In genomic region chrX:77597090-77597489, GRCh38 we compare ENCODE assay signal across 10 cellular contexts.
A peak's percentile ranks its signal among the peaks of the same experiment; 100 is the strongest.
DNase-seq lines count a peak whose midpoint lies in the region; ATAC-seq, FAIRE-seq and TF ChIP-seq lines count a peak whose summit lies in the region.
"Had no signal": no experiment of that assay in that cellular context is flagged by ENCODE, and none has a peak within 500 bp of the region (broad histone marks: within the 10 kb centered on the region; RNA-seq: fewer than 3 reads in every experiment).

No MANE protein-coding gene starts in this region.

- no peak for ATAC-seq in GM18519 (IDR thresholded peaks at IDR 0.05; ENCODE audit: low FRiP score, unreplicated experiment)

- POLR2A ChIA-PET in HEK293T (lab: Yijun Ruan, JAX): no interaction called here

- TF ChIP-seq POLR2A in adrenal gland (IDR thresholded peaks at IDR 0.05) (no peak), transverse colon (IDR thresholded peaks at IDR 0.05) (no peak)

- H3K4me3 ChIP-seq in adrenal gland (no peak overlapping the region), transverse colon (no peak overlapping the region)
- no peak overlapping the region for H3K4me3 ChIP-seq in effector memory CD4-positive, alpha-beta T cell (ENCODE audit: insufficient read depth, low read depth, low read length, poor library complexity, severe bottlenecking)

- CTCF ChIA-PET in HEK293T (lab: Yijun Ruan, JAX): no interaction called here

- H3K4me1 ChIP-seq in adrenal gland (replicated peaks in 1 of 2): no peaks in the 10 kb centered on the region
- no peaks in the 10 kb centered on the region for H3K4me1 ChIP-seq in transverse colon
- H3K4me1 ChIP-seq in effector memory CD4-positive, alpha-beta T cell (ENCODE audit: control insufficient read depth, insufficient read depth, low read length, poor library complexity, severe bottlenecking): no peaks in the 10 kb centered on the region

- H3K36me3 ChIP-seq in adrenal gland (replicated peaks in 1 of 2): no peaks in the 10 kb centered on the region
- H3K36me3 ChIP-seq in transverse colon: no peaks in the 10 kb centered on the region
- no peaks in the 10 kb centered on the region for H3K36me3 ChIP-seq in effector memory CD4-positive, alpha-beta T cell (ENCODE audit: control insufficient read depth, insufficient read depth, low read length)

- TF ChIP-seq CTCF in adrenal gland (IDR thresholded peaks at IDR 0.05): peak in 5 of 6 experiments; percentile 24 to 47 (median 37)
- no peak for TF ChIP-seq CTCF in transverse colon (IDR thresholded peaks at IDR 0.05)

- in situ Hi-C loops in ACHN (cut with HindIII; ENCODE audit: low pct_ligation_motif_present, low pct_unique_long_range_greater_than_20kb, low sequenced_read_pairs): no loop called here
- in situ Hi-C loops in transverse colon (cut with MboI; ENCODE audit: low pct_ligation_motif_present in 1 of 4, low pct_unique_long_range_greater_than_20kb in 1 of 4, low sequenced_read_pairs in 3 of 4): no loop called here

- peak; percentile 84 for FAIRE-seq in islet of Langerhans (lab: Jason Lieb, UNC)

- no peaks in the 10 kb centered on the region for H3K27me3 ChIP-seq in adrenal gland
- H3K27me3 ChIP-seq in transverse colon: no peaks in the 10 kb centered on the region
- H3K27me3 ChIP-seq in effector memory CD4-positive, alpha-beta T cell (replicated peaks; ENCODE audit: control insufficient read depth, insufficient read depth, low read length, poor library complexity, severe bottlenecking): no peaks in the 10 kb centered on the region

- 9 to 44% (median 23%) methylated on average over 1 of the region's 1 CpG for WGBS in adrenal gland, 4 donors
- 33 to 47% methylated on average over 1 of the region's 1 CpG for WGBS in transverse colon (ENCODE audit: low coverage in 1 of 2), 2 donors

- intact Hi-C loops in adrenal gland (cut with DNase I) (no loop called here), transverse colon (cut with DNase I; ENCODE audit: low total_unique reads) (no loop called here)

- no peaks in the 10 kb centered on the region for H3K9me3 ChIP-seq in adrenal gland (replicated peaks in 1 of 3)
- H3K9me3 ChIP-seq in transverse colon: no peaks in the 10 kb centered on the region
- H3K9me3 ChIP-seq in effector memory CD4-positive, alpha-beta T cell (ENCODE audit: control insufficient read depth, low read length): no peaks in the 10 kb centered on the region

- TF ChIP-seq EP300 in transverse colon (IDR thresholded peaks at IDR 0.05; ENCODE audit: low read depth): no peak

- H3K27ac ChIP-seq in adrenal gland: no peak overlapping the region
- no peak overlapping the region for H3K27ac ChIP-seq in transverse colon
- no peak overlapping the region for H3K27ac ChIP-seq in effector memory CD4-positive, alpha-beta T cell (ENCODE audit: insufficient read depth, low read length, poor library complexity, severe bottlenecking)

- DNase-seq in ACHN (peak; percentile 24), HEK293T (ENCODE audit: extremely low spot score) (peak; percentile 7), adrenal gland (no peak), transverse colon (no peak), NCI-H526 (lab: John Stamatoyannopoulos, UW) (no peak)
- no peak for DNase-seq in effector memory CD4-positive, alpha-beta T cell
- DNase-seq: DMS79, Karpas-422 had no signal

TF ChIP-seq in HEK293T, 16 proteins besides CTCF, POLR2A, EP300 and RAD21:
- TF ChIP-seq FOXM1 (IDR thresholded peaks at IDR 0.05; ENCODE audit: borderline replicate concordance) (no peak), L3MBTL2 (conservative IDR thresholded peaks at IDR 0.05) (no peak), HDGF (IDR thresholded peaks at IDR 0.05; ENCODE audit: borderline replicate concordance) (no peak), SUZ12 (IDR thresholded peaks at IDR 0.05) (no peak), BHLHE40 (IDR thresholded peaks at IDR 0.05; ENCODE audit: borderline replicate concordance) (no peak), CTBP1 (IDR thresholded peaks at IDR 0.05; ENCODE audit: borderline replicate concordance) (no peak), ELF4 (IDR thresholded peaks at IDR 0.05) (no peak), TARDBP (IDR thresholded peaks at IDR 0.05) (no peak), LEF1 (IDR thresholded peaks at IDR 0.05; ENCODE audit: borderline replicate concordance) (no peak)
- TF ChIP-seq, protein P1, sequence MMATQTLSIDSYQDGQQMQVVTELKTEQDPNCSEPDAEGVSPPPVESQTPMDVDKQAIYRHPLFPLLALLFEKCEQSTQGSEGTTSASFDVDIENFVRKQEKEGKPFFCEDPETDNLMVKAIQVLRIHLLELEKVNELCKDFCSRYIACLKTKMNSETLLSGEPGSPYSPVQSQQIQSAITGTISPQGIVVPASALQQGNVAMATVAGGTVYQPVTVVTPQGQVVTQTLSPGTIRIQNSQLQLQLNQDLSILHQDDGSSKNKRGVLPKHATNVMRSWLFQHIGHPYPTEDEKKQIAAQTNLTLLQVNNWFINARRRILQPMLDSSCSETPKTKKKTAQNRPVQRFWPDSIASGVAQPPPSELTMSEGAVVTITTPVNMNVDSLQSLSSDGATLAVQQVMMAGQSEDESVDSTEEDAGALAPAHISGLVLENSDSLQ (IDR thresholded peaks at IDR 0.05): no peak

Comparison
In these comparisons a context has a peak if more than half of its experiments do, and no peak if none do; other contexts are left out.
1. DNase-seq: peak in ACHN (single experiment) and HEK293T (single experiment); none in adrenal gland (0 of 7), transverse colon (single experiment), effector memory CD4-positive, alpha-beta T cell (0 of 3) and NCI-H526 (0 of 2).
2. CTCF ChIP-seq: peak in adrenal gland (5 of 6); none in transverse colon (0 of 5).